In the genomic region with DNA sequence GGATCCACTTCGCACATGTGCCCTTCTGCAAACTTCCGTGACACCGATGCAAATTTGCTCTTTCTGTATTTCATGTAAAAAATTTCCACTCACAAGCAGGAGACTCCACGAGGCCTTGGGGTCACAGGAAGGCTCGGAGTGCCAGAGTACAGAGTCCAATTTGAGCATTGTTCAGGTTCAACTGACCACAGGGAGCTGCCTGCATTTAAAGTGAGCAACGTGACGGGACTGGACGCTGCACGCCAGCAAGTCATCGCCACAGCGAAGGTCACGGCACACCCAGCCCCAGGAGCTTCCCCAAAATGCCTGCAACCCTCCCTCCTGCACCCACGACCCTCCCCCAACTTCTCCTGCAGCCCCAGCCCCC, we compare ENCODE assay signal across 25 cellular contexts. TPM values are rescaled to one million over a fixed set of nuclear protein-coding genes. Genes with fewer than 3 reads are reported as not detected.
DNase-seq lines count a peak whose midpoint lies in the region; ATAC-seq and TF ChIP-seq lines count a peak whose summit lies in the region.
"Had no signal": no experiment of that assay in that cellular context is flagged by ENCODE, and none has a peak within 500 bp of the region (broad histone marks: within the 10 kb centered on the region; RNA-seq: fewer than 3 reads in every experiment).

No MANE protein-coding gene starts in this region.

- peaks cover 0 to 9% (median 5%) of the 10 kb centered on the region in 3 donors for H3K27me3 ChIP-seq in sigmoid colon

- WGBS in sigmoid colon, 2 donors: 66 to 78% methylated on average over 13 of the region's 13 CpGs

- no peaks in the 10 kb centered on the region for H3K4me1 ChIP-seq in sigmoid colon
- H3K4me1 ChIP-seq: A549, BE2C had no signal

- H3K9me3 ChIP-seq in sigmoid colon: no peaks in the 10 kb centered on the region
- H3K9me3 ChIP-seq: BE2C had no signal

- no peaks in the 10 kb centered on the region for H3K27me3 Mint-ChIP-seq in activated naive CD4-positive, alpha-beta T cell treated with anti-CD3 and anti-CD28 coated beads for 36 hours (ENCODE audit: low read depth)
- H3K27me3 Mint-ChIP-seq: CD4-positive, alpha-beta T cell; CD8-positive, alpha-beta memory T cell had no signal

- no peak overlapping the region for H3K4me3 Mint-ChIP-seq in activated naive CD4-positive, alpha-beta T cell treated with anti-CD3 and anti-CD28 coated beads for 36 hours
- H3K4me3 Mint-ChIP-seq: CD14-positive monocyte; CD4-positive, alpha-beta T cell; CD8-positive, alpha-beta memory T cell had no signal

- H3K36me3 Mint-ChIP-seq in activated naive CD4-positive, alpha-beta T cell treated with anti-CD3 and anti-CD28 coated beads for 36 hours (ENCODE audit: low read depth): no peaks in the 10 kb centered on the region
- H3K36me3 Mint-ChIP-seq: CD14-positive monocyte; CD8-positive, alpha-beta memory T cell had no signal

- CTCF ChIA-PET in activated naive CD4-positive, alpha-beta T cell treated with anti-CD3 and anti-CD28 coated beads for 36 hours (lab: Charles Lee): no interaction called here

- TF ChIP-seq CTCF in sigmoid colon (IDR thresholded peaks at IDR 0.05): no peak

- TF ChIP-seq POLR2A in sigmoid colon (IDR thresholded peaks at IDR 0.05): no peak

- intact Hi-C loops in cardiac septum (cut with DNase I) (no loop called here), left ventricle myocardium superior (cut with micrococcal nuclease) (no loop called here), sigmoid colon (cut with DNase I) (no loop called here)
- intact Hi-C loops in activated naive CD4-positive, alpha-beta T cell treated with anti-CD3 and anti-CD28 coated beads for 36 hours (cut with micrococcal nuclease): no loop called here

- DNase-seq in cardiac septum (ENCODE audit: low spot score) (peak; percentile 47), left ventricle myocardium superior (no peak), left lobe of liver (ENCODE audit: low spot score) (no peak), sigmoid colon (peak; percentile 46), ureter (ENCODE audit: low spot score) (peak; percentile 17), NCI-H1694 treated with DMSO at 0.1 percent for 48 hours (lab: John Stamatoyannopoulos, UW) (no peak)
- no peak for DNase-seq in activated naive CD4-positive, alpha-beta T cell treated with anti-CD3 and anti-CD28 coated beads for 36 hours
- DNase-seq: 8988T; ACHN; AML-193; CD4-positive, alpha-beta T cell; CD8-positive, alpha-beta memory T cell; DMS 273 treated with DMSO at 0.1 percent for 48 hours; DMS79; EL; GDM1; GM23248; HCEC 1CT had no signal

- H3K4me1 Mint-ChIP-seq in activated naive CD4-positive, alpha-beta T cell treated with anti-CD3 and anti-CD28 coated beads for 36 hours (ENCODE audit: low read depth): no peaks in the 10 kb centered on the region
- H3K4me1 Mint-ChIP-seq: CD14-positive monocyte; CD8-positive, alpha-beta memory T cell had no signal

- no peak overlapping the region for H3K27ac ChIP-seq in sigmoid colon
- H3K27ac ChIP-seq: A549; BLaER1 treated with 17β-estradiol and CSF1 and Interleukin-3, amounts not matched to agents 10 nM and 100 nM; GM23248 had no signal

- no peak overlapping the region for H3K27ac Mint-ChIP-seq in activated naive CD4-positive, alpha-beta T cell treated with anti-CD3 and anti-CD28 coated beads for 36 hours
- H3K27ac Mint-ChIP-seq: CD4-positive, alpha-beta T cell had no signal

- no peaks in the 10 kb centered on the region for H3K9me3 Mint-ChIP-seq in activated naive CD4-positive, alpha-beta T cell treated with anti-CD3 and anti-CD28 coated beads for 36 hours
- H3K9me3 Mint-ChIP-seq: CD4-positive, alpha-beta T cell had no signal

- ATAC-seq in left ventricle myocardium superior (no peak), left lobe of liver (peak; percentile 16), HG03025 (IDR thresholded peaks at IDR 0.05; ENCODE audit: low FRiP score, unreplicated experiment) (no peak)
- ATAC-seq: A549, GM12878 had no signal

- H3K4me3 ChIP-seq in sigmoid colon: no peak overlapping the region
- H3K4me3 ChIP-seq: A549; BLaER1 treated with 17β-estradiol and CSF1 and Interleukin-3, amounts not matched to agents 10 nM and 100 nM; GM12878; GM23248 had no signal

- H3K36me3 ChIP-seq in sigmoid colon: no peaks in the 10 kb centered on the region
- H3K36me3 ChIP-seq: BE2C; BLaER1 treated with 17β-estradiol and CSF1 and Interleukin-3, amounts not matched to agents 10 nM and 100 nM had no signal

- TF ChIP-seq EP300 in sigmoid colon (IDR thresholded peaks at IDR 0.05): no peak

RNA-seq across cellular contexts. Expression of gene NKX6-2, which starts 41.5 kb away (rescaled TPM):
- total RNA-seq in cardiac septum (not detected), left ventricle myocardium superior (not detected), left lobe of liver (not detected), sigmoid colon (not detected), ureter (not detected)
- under 1 TPM in 2 of 3 donors, not detected in 1; 0.01 to 0.60 TPM for polyA plus RNA-seq in sigmoid colon
- total RNA-seq in activated naive CD4-positive, alpha-beta T cell treated with anti-CD3 and anti-CD28 coated beads for 36 hours: not detected
- total RNA-seq: CD4-positive, alpha-beta T cell; CD8-positive, alpha-beta memory T cell; GM12878; GM23248; H1 had no signal
- polyA plus RNA-seq: A549; CD14-positive monocyte; CD8-positive, alpha-beta memory T cell had no signal

Comparison
In these comparisons a context has a peak if more than half of its experiments do, and no peak if none do; other contexts are left out.
1. DNase-seq: peak in cardiac septum (single experiment), sigmoid colon (single experiment) and ureter (single experiment); none in left ventricle myocardium superior (single experiment), left lobe of liver (single experiment), activated naive CD4-positive, alpha-beta T cell treated with anti-CD3 and anti-CD28 coated beads for 36 hours (single experiment) and NCI-H1694 treated with DMSO at 0.1 percent for 48 hours (single experiment).